10 cellular contexts compared by ENCODE assay signal in the genomic region with DNA sequence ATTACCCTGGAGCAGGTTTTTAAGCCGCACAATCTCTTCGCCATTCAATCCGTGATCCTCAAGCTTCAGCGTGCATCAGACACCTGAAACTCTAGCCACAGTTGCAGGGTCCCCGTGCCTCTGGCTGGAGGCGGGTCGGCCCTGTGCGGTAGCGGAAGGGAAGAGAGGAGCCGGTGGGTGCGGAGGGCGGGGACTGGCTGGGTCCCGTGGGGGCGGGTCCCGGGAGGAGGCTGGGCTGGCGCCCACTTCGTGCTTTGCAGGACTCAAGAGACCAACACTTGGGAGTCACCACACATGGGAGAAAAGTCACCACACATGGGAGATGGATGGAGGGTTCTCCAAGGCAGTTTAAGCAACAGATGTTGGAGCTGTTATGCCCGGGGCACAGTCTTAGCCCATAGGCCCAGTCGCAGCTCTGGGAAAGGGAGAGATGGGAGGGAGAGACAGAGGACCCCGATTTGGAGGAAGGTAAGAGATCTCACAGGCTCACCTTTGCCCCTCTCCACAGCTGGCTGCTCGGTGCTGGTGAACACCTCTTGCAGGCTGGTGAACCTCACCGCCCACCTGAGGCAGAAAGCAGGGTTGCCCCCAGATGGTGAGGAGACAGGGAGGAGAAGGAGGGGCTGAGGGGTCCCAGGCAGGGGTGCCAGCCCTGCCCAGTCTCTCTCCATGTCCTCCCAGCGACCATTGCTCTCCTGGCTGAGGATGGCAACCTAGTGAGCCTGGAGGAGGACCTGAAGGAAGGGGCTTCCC. TPM values are rescaled to one million over a fixed set of nuclear protein-coding genes. Genes with fewer than 3 reads are reported as not detected.
DNase-seq lines count a peak whose midpoint lies in the region; ATAC-seq and TF ChIP-seq lines count a peak whose summit lies in the region.
"Had no signal": no experiment of that assay in that cellular context is flagged by ENCODE, and none has a peak within 500 bp of the region (broad histone marks: within the 10 kb centered on the region; RNA-seq: fewer than 3 reads in every experiment).

No MANE protein-coding gene starts in this region.

- H3K4me3 Mint-ChIP-seq in effector memory CD8-positive, alpha-beta T cell, result peak overlapping the region; percentile 72 to 77

- no peaks in the 10 kb centered on the region for H3K9me3 ChIP-seq in DND-41 (ENCODE audit: insufficient read depth, low read length, severe bottlenecking)
- no peaks in the 10 kb centered on the region for H3K9me3 ChIP-seq in adrenal gland (replicated peaks in 1 of 3)

- H3K27me3 ChIP-seq in DND-41 (ENCODE audit: insufficient read depth, low read length, poor library complexity) (no peaks in the 10 kb centered on the region), adrenal gland (no peaks in the 10 kb centered on the region)

- DNase-seq in DND-41 (peak; percentile 50), adrenal gland (no peak), NK-92 (lab: John Stamatoyannopoulos, UW; ENCODE audit: unreplicated experiment) (no peak)
- DNase-seq in activated CD4-positive, alpha-beta T cell treated with anti-CD3 and anti-CD28 coated beads for 48 hours, result peak; percentile 72
- DNase-seq in effector memory CD8-positive, alpha-beta T cell, result peak in 2 of 3 experiments; percentile 20 to 25
- peak; percentile 77 for DNase-seq in stimulated activated CD4-positive, alpha-beta T cell treated with anti-CD3 and anti-CD28 coated beads, Interleukin-15, amount 100 ng/mL, for 24 hours

- no peak overlapping the region for H3K4me2 ChIP-seq in DND-41 (ENCODE audit: insufficient read depth, low read length)

- ATAC-seq in DND-41 (ENCODE audit: insufficient read depth, low read depth), result 0 out of 3 replicates have a peak, but pooled peaks have one; percentile 23
- peak; percentile 47 for ATAC-seq in effector memory CD8-positive, alpha-beta T cell (replicated peaks)
- no peak for ATAC-seq in HG02840 (IDR thresholded peaks at IDR 0.05; ENCODE audit: low FRiP score, unreplicated experiment)
- ATAC-seq in HG02973 (IDR thresholded peaks at IDR 0.05; ENCODE audit: unreplicated experiment), result no peak

- no peaks in the 10 kb centered on the region for H3K9me3 Mint-ChIP-seq in effector memory CD8-positive, alpha-beta T cell

- peaks cover 26 to 28% of the 10 kb centered on the region in 2 donors for H3K4me1 Mint-ChIP-seq in effector memory CD8-positive, alpha-beta T cell (ENCODE audit: low read depth in 2 of 2)

- H3K27ac ChIP-seq in DND-41 (ENCODE audit: low read length), result no peak overlapping the region
- no peak overlapping the region for H3K27ac ChIP-seq in adrenal gland

- H3K4me3 ChIP-seq in DND-41 (ENCODE audit: low read depth in 1 of 2, low read length in 2 of 2), result no peak overlapping the region
- no peak overlapping the region for H3K4me3 ChIP-seq in adrenal gland

- H3K27ac Mint-ChIP-seq in effector memory CD8-positive, alpha-beta T cell, result no peak overlapping the region

- no peak overlapping the region for H3K9ac ChIP-seq in DND-41 (ENCODE audit: low read depth, low read length)

- no peak for TF ChIP-seq POLR2A in adrenal gland (IDR thresholded peaks at IDR 0.05)

- intact Hi-C loops in adrenal gland (cut with DNase I), result loop anchor here in 1 of 2 donors (10.0 kb wide), 1 partner anchor 139 kb away; no protein-coding TSS in a partner anchor

- no peak overlapping the region for H2AFZ ChIP-seq in DND-41 (ENCODE audit: low read depth, low read length)

- H3K36me3 ChIP-seq in DND-41 (ENCODE audit: insufficient read depth, low read length) (no peaks in the 10 kb centered on the region; the same call in 1 of the 2 replicates), adrenal gland (replicated peaks in 1 of 2) (no peaks in the 10 kb centered on the region)

- no peaks in the 10 kb centered on the region for H3K79me2 ChIP-seq in DND-41 (ENCODE audit: insufficient read depth, low read length)

- peaks cover 32% of the 10 kb centered on the region for H3K4me1 ChIP-seq in DND-41 (ENCODE audit: insufficient read depth, low read length)
- peaks cover 0 to 31% of the 10 kb centered on the region in 2 donors for H3K4me1 ChIP-seq in adrenal gland (replicated peaks in 1 of 2)

- no peaks in the 10 kb centered on the region for H4K20me1 ChIP-seq in DND-41 (ENCODE audit: insufficient read depth, low read length)

- 46 to 67% (median 65%) methylated on average over 7 to 23 of the region's 23 CpGs for WGBS in adrenal gland, 4 donors

- no peaks in the 10 kb centered on the region for H3K27me3 Mint-ChIP-seq in effector memory CD8-positive, alpha-beta T cell

- H3K36me3 Mint-ChIP-seq in effector memory CD8-positive, alpha-beta T cell (ENCODE audit: insufficient read depth), result no peaks in the 10 kb centered on the region

- TF ChIP-seq CTCF in DND-41 (IDR thresholded peaks at IDR 0.05; ENCODE audit: borderline replicate concordance, extremely low read depth, low read length, poor library complexity, severe bottlenecking), result no peak
- no peak for TF ChIP-seq CTCF in adrenal gland (IDR thresholded peaks at IDR 0.05)

RNA-seq across cellular contexts. Expression of gene C22orf15, which starts 1.0 kb away (rescaled TPM):
- total RNA-seq in adrenal gland, result under 1 TPM in 2 of 8 donors, not detected in 6; 0.14 to 0.26 TPM
- polyA plus RNA-seq in adrenal gland, result under 1 TPM in 2 of 3 donors, not detected in 1; 0.24 to 0.80 TPM
- total RNA-seq: kidney epithelial cell had no signal

RNA-seq across cellular contexts. Expression of gene CHCHD10, which starts 4.0 kb away (rescaled TPM):
- 100 to 1,000 TPM in 4 of 8 donors, 10 to 100 TPM in 3, 1 to 10 TPM in 1; 4.6 to 177 (median 103) TPM for total RNA-seq in adrenal gland
- polyA plus RNA-seq in adrenal gland, result 100 to 1,000 TPM; 199 to 528 (median 520) TPM

RNA-seq across cellular contexts. Expression of gene MMP11, which starts 8.9 kb away (rescaled TPM):
- 1 to 10 TPM in 7 of 8 donors, under 1 TPM in 1; 0.88 to 6.2 (median 4.3) TPM for total RNA-seq in adrenal gland
- 1 to 10 TPM in 2 of 3 donors, under 1 TPM in 1; 0.44 to 4.3 (median 1.2) TPM for polyA plus RNA-seq in adrenal gland

RNA-seq across cellular contexts. Expression of gene VPREB3, which starts 9.5 kb away (rescaled TPM):
- total RNA-seq in adrenal gland, result 10 to 100 TPM in 3 of 8 donors, 1 to 10 TPM in 5; 2.2 to 38.7 (median 3.8) TPM
- 10 to 100 TPM; 16.7 to 42.2 (median 37.6) TPM for polyA plus RNA-seq in adrenal gland
- total RNA-seq: activated CD8-positive, alpha-beta memory T cell treated with anti-CD3 and anti-CD28 coated beads for 36 hours; kidney epithelial cell had no signal

RNA-seq across cellular contexts. Expression of gene ZNF70, which starts 12.8 kb away (rescaled TPM):
- 1 to 10 TPM; 1.9 to 6.1 (median 5.0) TPM for total RNA-seq in adrenal gland
- polyA plus RNA-seq in adrenal gland, result 1 to 10 TPM in 2 of 3 donors, under 1 TPM in 1; 0.94 to 3.8 (median 2.7) TPM

Comparison
In these comparisons a context has a peak if more than half of its experiments do, and no peak if none do; other contexts are left out.
1. ATAC-seq: peak in DND-41 (single experiment) and effector memory CD8-positive, alpha-beta T cell (single experiment); none in HG02840 (single experiment) and HG02973 (single experiment).
2. DNase-seq: peak in DND-41 (single experiment), activated CD4-positive, alpha-beta T cell treated with anti-CD3 and anti-CD28 coated beads for 48 hours (single experiment), effector memory CD8-positive, alpha-beta T cell (2 of 3) and stimulated activated CD4-positive, alpha-beta T cell treated with anti-CD3 and anti-CD28 coated beads, Interleukin-15, amount 100 ng/mL, for 24 hours (single experiment); none in adrenal gland (0 of 7) and NK-92 (single experiment).